Comparison of ENCODE assay signal across 11 cellular contexts in genomic region chr17:74605361-74605760, GRCh38. TPM values are rescaled to one million over a fixed set of nuclear protein-coding genes. Genes with fewer than 3 reads are reported as not detected.
DNase-seq lines count a peak whose midpoint lies in the region; FAIRE-seq and TF ChIP-seq lines count a peak whose summit lies in the region.
"Had no signal": no experiment of that assay in that cellular context is flagged by ENCODE, and none has a peak within 500 bp of the region (broad histone marks: within the 10 kb centered on the region; RNA-seq: fewer than 3 reads in every experiment).

No MANE protein-coding gene starts in this region.

- H3K79me1 ChIP-seq in mesenchymal stem cell (replicated peaks; ENCODE audit: low read length, poor library complexity, severe bottlenecking) = no peaks in the 10 kb centered on the region

- no peaks in the 10 kb centered on the region for H3K9me3 ChIP-seq in mesenchymal stem cell (ENCODE audit: control insufficient read depth, low read length)

- H4K91ac ChIP-seq in mesenchymal stem cell (ENCODE audit: low read length) = no peak overlapping the region

- FAIRE-seq in HTR-8/SVneo (lab: Jason Lieb, UNC) = peak; percentile 74
- FAIRE-seq: endometrium had no signal

- no peak overlapping the region for H3K9ac ChIP-seq in mesenchymal stem cell (ENCODE audit: low read length)

- H3K18ac ChIP-seq in mesenchymal stem cell (ENCODE audit: low read depth in 1 of 2, low read length in 2 of 2) = no peak overlapping the region

- no peak overlapping the region for H2AFZ ChIP-seq in mesenchymal stem cell (ENCODE audit: low read depth, low read length)

- CTCF ChIA-PET in AG04449 (lab: Yijun Ruan, JAX) = no interaction called here
- CTCF ChIA-PET in activated CD4-positive, alpha-beta T cell treated with anti-CD3 and anti-CD28 coated beads, Interleukin-2, amount 10 ng/mL, durations not matched to agents 7 days and 5 days (lab: Charles Lee) = no interaction called here

- H3K4ac ChIP-seq in mesenchymal stem cell (ENCODE audit: low read depth in 1 of 2, low read length in 2 of 2) = no peak overlapping the region

- POLR2A ChIA-PET in AG04449 (lab: Yijun Ruan, JAX) = no interaction called here
- POLR2A ChIA-PET in activated CD4-positive, alpha-beta T cell treated with anti-CD3 and anti-CD28 coated beads, Interleukin-2, amount 10 ng/mL, durations not matched to agents 7 days and 5 days (lab: Charles Lee) = no interaction called here

- no peak overlapping the region for H4K8ac ChIP-seq in mesenchymal stem cell (ENCODE audit: low read length)

- no peak overlapping the region for H2AK5ac ChIP-seq in mesenchymal stem cell (ENCODE audit: low read length, severe bottlenecking)

- peaks cover 26% of the 10 kb centered on the region for H3K4me1 Mint-ChIP-seq in activated CD4-positive, alpha-beta T cell treated with anti-CD3 and anti-CD28 coated beads, Interleukin-2, amount 10 ng/mL, durations not matched to agents 7 days and 5 days

- no peak overlapping the region for H2BK120ac ChIP-seq in mesenchymal stem cell (ENCODE audit: low read depth, low read length)

- DNase-seq in AG04449 (ENCODE audit: low read depth, low spot score) = peak; percentile 17
- DNase-seq in HTR-8/SVneo (ENCODE audit: insufficient read length, low spot score) = peak; percentile 75
- peak in 7 of 10 donors; percentile 31 to 87 (median 55) for DNase-seq in dorsolateral prefrontal cortex
- DNase-seq in mesenchymal stem cell = peak; percentile 46
- DNase-seq in GM20000 (ENCODE audit: low spot score) = no peak
- no peak for DNase-seq in stimulated activated CD4-positive, alpha-beta T cell treated with anti-CD3 and anti-CD28 coated beads, Interleukin-12 subunit alpha, Interleukin-12 subunit beta, amount 100 ng/mL, for 4 hours
- DNase-seq in activated CD4-positive, alpha-beta T cell treated with anti-CD3 and anti-CD28 coated beads, Interleukin-2, amount 10 ng/mL, durations not matched to agents 7 days and 5 days = no peak
- no peak for DNase-seq in T-helper 9 cell
- DNase-seq: NCI-H1092 treated with DMSO at 0.1 percent for 48 hours had no signal

- H3K36me3 ChIP-seq in mesenchymal stem cell (ENCODE audit: control insufficient read depth in 1 of 2, insufficient read depth in 2 of 2, low read depth in 1 of 2, low read length in 2 of 2) = no peaks in the 10 kb centered on the region

- H3K4me1 ChIP-seq in mesenchymal stem cell (ENCODE audit: control insufficient read depth, insufficient read depth, low read depth, low read length) = no peaks in the 10 kb centered on the region

- H3K27ac ChIP-seq in dorsolateral prefrontal cortex (peak overlapping the region in 1 of 59 donors; percentile 90), mesenchymal stem cell (ENCODE audit: low read length, poor library complexity, severe bottlenecking) (no peak overlapping the region)

- no peaks in the 10 kb centered on the region for H3K9me3 Mint-ChIP-seq in activated CD4-positive, alpha-beta T cell treated with anti-CD3 and anti-CD28 coated beads, Interleukin-2, amount 10 ng/mL, durations not matched to agents 7 days and 5 days

- H2BK15ac ChIP-seq in mesenchymal stem cell (ENCODE audit: low read depth, poor library complexity, severe bottlenecking) = no peak overlapping the region

- H3K4me3 ChIP-seq in AG04449 (ENCODE audit: low read depth, low read length) = no peak overlapping the region
- H3K4me3 ChIP-seq in dorsolateral prefrontal cortex = no peak overlapping the region
- H3K4me3 ChIP-seq in mesenchymal stem cell (ENCODE audit: insufficient read depth in 1 of 2, low read depth in 1 of 2, low read length in 2 of 2) = no peak overlapping the region

- H3K4me3 Mint-ChIP-seq in activated CD4-positive, alpha-beta T cell treated with anti-CD3 and anti-CD28 coated beads, Interleukin-2, amount 10 ng/mL, durations not matched to agents 7 days and 5 days = no peak overlapping the region

- H3K27me3 Mint-ChIP-seq in activated CD4-positive, alpha-beta T cell treated with anti-CD3 and anti-CD28 coated beads, Interleukin-2, amount 10 ng/mL, durations not matched to agents 7 days and 5 days = peaks cover 25% of the 10 kb centered on the region

- WGBS in mesenchymal stem cell = 73% methylated on average over 7 of the region's 10 CpGs

- intact Hi-C loops in dorsolateral prefrontal cortex (cut with DNase I) = no loop called here

- TF ChIP-seq CTCF in AG04449 (IDR thresholded peaks at IDR 0.05; ENCODE audit: insufficient read depth, low read length, missing control alignments) = no peak
- TF ChIP-seq CTCF in dorsolateral prefrontal cortex (IDR thresholded peaks at IDR 0.05 in 54 of 56, conservative IDR thresholded peaks at IDR 0.05 in 2 of 56; ENCODE audit: low read depth in 1 of 56, partially characterized antibody in 56 of 56) = no peak
- no peak for TF ChIP-seq CTCF in GM20000 (IDR thresholded peaks at IDR 0.05; ENCODE audit: extremely low read depth, missing control alignments)

- peaks cover 0 to 5% (median 0%) of the 10 kb centered on the region in 45 donors for H3K27me3 ChIP-seq in dorsolateral prefrontal cortex
- H3K27me3 ChIP-seq in mesenchymal stem cell (ENCODE audit: control insufficient read depth in 1 of 2, insufficient read depth in 1 of 2, low read length in 2 of 2) = peaks cover 35 to 71% of the 10 kb centered on the region in 2 experiments

- no peak overlapping the region for H2BK5ac ChIP-seq in mesenchymal stem cell (ENCODE audit: low read depth, low read length, poor library complexity, severe bottlenecking)

- no peak overlapping the region for H3K27ac Mint-ChIP-seq in activated CD4-positive, alpha-beta T cell treated with anti-CD3 and anti-CD28 coated beads, Interleukin-2, amount 10 ng/mL, durations not matched to agents 7 days and 5 days

- no peak overlapping the region for H3K14ac ChIP-seq in mesenchymal stem cell (ENCODE audit: low read length in 2 of 2)

- H3K23ac ChIP-seq in mesenchymal stem cell (ENCODE audit: low read length in 2 of 2) = no peak overlapping the region

- H2BK12ac ChIP-seq in mesenchymal stem cell (ENCODE audit: low read length in 2 of 2) = no peak overlapping the region

- H3K4me2 ChIP-seq in mesenchymal stem cell (ENCODE audit: low read length, poor library complexity, severe bottlenecking) = no peak overlapping the region

- H3K36me3 Mint-ChIP-seq in activated CD4-positive, alpha-beta T cell treated with anti-CD3 and anti-CD28 coated beads, Interleukin-2, amount 10 ng/mL, durations not matched to agents 7 days and 5 days (ENCODE audit: low read depth) = no peaks in the 10 kb centered on the region

RNA-seq across cellular contexts. Expression of gene CD300LD, which starts 13.3 kb away (rescaled TPM):
- total RNA-seq in dorsolateral prefrontal cortex = not detected
- not detected for polyA plus RNA-seq in mesenchymal stem cell (2013, experiment 1 of 2)
- polyA plus RNA-seq in mesenchymal stem cell (2013, experiment 2 of 2) = not detected
- under 1 TPM in 1 of 2 experiments, not detected in 1; 0.15 TPM for total RNA-seq in activated CD4-positive, alpha-beta T cell treated with anti-CD3 and anti-CD28 coated beads, Interleukin-2, amount 10 ng/mL, durations not matched to agents 7 days and 5 days
- total RNA-seq: SK-MEL-5 had no signal

RNA-seq across cellular contexts. Expression of gene CD300E, which starts 18.2 kb away (rescaled TPM):
- total RNA-seq in dorsolateral prefrontal cortex = 1 to 10 TPM in 3 of 120 experiments, under 1 TPM in 76, not detected in 41; 0.10 to 3.6 (median 0.27) TPM
- not detected for polyA plus RNA-seq in mesenchymal stem cell (2013, experiment 1 of 2)
- not detected for polyA plus RNA-seq in mesenchymal stem cell (2013, experiment 2 of 2)
- not detected for total RNA-seq in activated CD4-positive, alpha-beta T cell treated with anti-CD3 and anti-CD28 coated beads, Interleukin-2, amount 10 ng/mL, durations not matched to agents 7 days and 5 days
- total RNA-seq: SK-MEL-5 had no signal

RNA-seq across cellular contexts. Expression of gene CD300H, which starts 38.1 kb away (rescaled TPM):
- not detected for total RNA-seq in dorsolateral prefrontal cortex
- not detected for polyA plus RNA-seq in mesenchymal stem cell (2013, experiment 1 of 2)
- polyA plus RNA-seq in mesenchymal stem cell (2013, experiment 2 of 2) = not detected
- not detected for total RNA-seq in activated CD4-positive, alpha-beta T cell treated with anti-CD3 and anti-CD28 coated beads, Interleukin-2, amount 10 ng/mL, durations not matched to agents 7 days and 5 days
- total RNA-seq: SK-MEL-5 had no signal

RNA-seq across cellular contexts. Expression of gene CD300C, which starts 59.4 kb away (rescaled TPM):
- total RNA-seq in dorsolateral prefrontal cortex = 1 to 10 TPM in 50 of 120 experiments, under 1 TPM in 59, not detected in 11; 0.31 to 3.6 (median 0.98) TPM
- not detected for polyA plus RNA-seq in mesenchymal stem cell (2013, experiment 1 of 2)
- not detected for polyA plus RNA-seq in mesenchymal stem cell (2013, experiment 2 of 2)
- under 1 TPM; 0.52 to 0.57 TPM for total RNA-seq in activated CD4-positive, alpha-beta T cell treated with anti-CD3 and anti-CD28 coated beads, Interleukin-2, amount 10 ng/mL, durations not matched to agents 7 days and 5 days

Comparison
In these comparisons a context has a peak if more than half of its experiments do, and no peak if none do; other contexts are left out.
1. DNase-seq: peak in AG04449 (single experiment), HTR-8/SVneo (single experiment), dorsolateral prefrontal cortex (7 of 10) and mesenchymal stem cell (single experiment); none in GM20000 (single experiment), stimulated activated CD4-positive, alpha-beta T cell treated with anti-CD3 and anti-CD28 coated beads, Interleukin-12 subunit alpha, Interleukin-12 subunit beta, amount 100 ng/mL, for 4 hours (single experiment), activated CD4-positive, alpha-beta T cell treated with anti-CD3 and anti-CD28 coated beads, Interleukin-2, amount 10 ng/mL, durations not matched to agents 7 days and 5 days (single experiment) and T-helper 9 cell (single experiment).